In the genomic region with DNA sequence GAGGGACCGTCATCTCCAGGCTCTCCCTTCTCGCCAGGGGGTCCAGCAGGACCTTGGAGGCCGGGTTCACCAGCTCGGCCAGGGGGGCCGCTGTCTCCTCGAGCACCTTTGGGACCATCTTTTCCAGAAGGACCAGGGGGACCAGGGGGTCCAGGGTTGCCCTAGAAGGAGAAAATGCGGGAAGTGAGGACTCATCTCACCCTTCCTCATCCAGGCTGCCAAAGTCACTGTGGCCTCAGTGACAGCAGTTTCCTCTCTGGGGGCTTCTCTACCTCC, we compare ENCODE assay signal across 28 cellular contexts. TPM values are rescaled to one million over a fixed set of nuclear protein-coding genes. Genes with fewer than 3 reads are reported as not detected.
"Had no signal": no experiment of that assay in that cellular context is flagged by ENCODE, and none has a peak within 500 bp of the region (broad histone marks: within the 10 kb centered on the region; RNA-seq: fewer than 3 reads in every experiment).

No MANE protein-coding gene starts in this region.

- H3K4me3 Mint-ChIP-seq: dendritic cell treated with granulocyte-macrophage colony-stimulating factor and Interleukin-4, amounts not matched to agents 40 ng/mL and 50 ng/mL, for 4 days; effector memory CD8-positive, alpha-beta T cell; endodermal cell; memory B cell had no signal

- ATAC-seq: effector memory CD8-positive, alpha-beta T cell; esophagus mucosa; gastrocnemius medialis; heart right ventricle; left cardiac atrium; left lung; left ventricle myocardium superior; lower lobe of right lung had no signal

- H3K9me3 Mint-ChIP-seq: dendritic cell treated with granulocyte-macrophage colony-stimulating factor and Interleukin-4, amounts not matched to agents 40 ng/mL and 50 ng/mL, for 4 days; effector memory CD8-positive, alpha-beta T cell; endodermal cell; memory B cell had no signal

- H3K4me1 Mint-ChIP-seq: endodermal cell had no signal

- H3K27ac Mint-ChIP-seq: dendritic cell treated with granulocyte-macrophage colony-stimulating factor and Interleukin-4, amounts not matched to agents 40 ng/mL and 50 ng/mL, for 4 days; endodermal cell; memory B cell had no signal

- H3K27ac ChIP-seq: colonic mucosa, epithelial cell of prostate, esophagus squamous epithelium, gastrocnemius medialis, heart right ventricle, left lung, lower lobe of right lung had no signal

- H3K4me3 ChIP-seq: colonic mucosa, esophagus squamous epithelium, gastrocnemius medialis, heart right ventricle, left lung, lower lobe of right lung had no signal

- H3K9me3 ChIP-seq: colonic mucosa, esophagus squamous epithelium, gastrocnemius medialis, heart right ventricle, left lung, lower lobe of right lung had no signal

- DNase-seq: colonic mucosa; cortex of kidney; effector CD8-positive, alpha-beta T cell; effector memory CD8-positive, alpha-beta T cell; endodermal cell; erythroblast; esophagus squamous epithelium; foreskin fibroblast; foreskin melanocyte; gastrocnemius medialis; glutamatergic neuron; head of caudate nucleus; heart right ventricle; hippocampal formation; left cardiac atrium; left lung; left ventricle myocardium superior; lower lobe of right lung; mesendoderm; midbrain had no signal

- H3K36me3 ChIP-seq: colonic mucosa, esophagus squamous epithelium, gastrocnemius medialis, heart right ventricle, left lung, lower lobe of right lung had no signal

- H3K27me3 ChIP-seq: colonic mucosa, gastrocnemius medialis, left lung had no signal

- H3K4me1 ChIP-seq: colonic mucosa, esophagus squamous epithelium, gastrocnemius medialis, heart right ventricle, left lung, lower lobe of right lung had no signal

RNA-seq across cellular contexts. Expression of a gene that starts 25.7 kb away (rescaled TPM):
- total RNA-seq: dermis microvascular lymphatic vessel endothelial cell, esophagus mucosa, esophagus squamous epithelium, gastrocnemius medialis, glomerular endothelial cell, left cardiac atrium, lower lobe of right lung, lung microvascular endothelial cell, mononuclear cell had no signal
